8 cellular contexts compared by ENCODE assay signal in the genomic region with DNA sequence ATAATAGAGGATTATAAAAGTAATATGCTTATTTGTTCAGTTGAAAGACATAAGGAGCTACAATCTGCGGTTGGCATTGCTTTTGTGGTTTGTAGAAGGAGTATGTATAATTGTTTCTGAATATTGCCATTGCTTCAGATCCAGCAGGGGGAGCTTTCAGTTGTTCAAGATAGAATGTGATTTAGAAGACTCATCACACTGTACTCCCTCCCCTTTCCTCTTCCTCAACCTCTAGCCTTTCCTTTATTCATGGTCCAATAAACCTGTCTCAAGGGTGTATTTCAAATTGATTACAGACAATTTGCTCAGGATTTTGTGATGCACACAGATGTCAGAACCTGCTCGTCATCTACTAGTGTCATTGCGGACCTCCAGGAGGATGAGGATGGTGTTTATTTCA. TPM values are rescaled to one million over a fixed set of nuclear protein-coding genes. Genes with fewer than 3 reads are reported as not detected.
DNase-seq lines count a peak whose midpoint lies in the region; ATAC-seq, FAIRE-seq and TF ChIP-seq lines count a peak whose summit lies in the region.

No MANE protein-coding gene starts in this region.

- no peak overlapping the region for H3K4me3 Mint-ChIP-seq in activated T-helper 17 cell treated with anti-CD3 and anti-CD28 coated beads, Interleukin-2, amount 50 U/mL, for 72 hours
- no peak overlapping the region for H3K4me3 Mint-ChIP-seq in immature natural killer cell

- DNase-seq in D721Med (ENCODE audit: insufficient read length, low spot score) (no peak), NCI-H2227 (lab: John Stamatoyannopoulos, UW; ENCODE audit: unreplicated experiment) (peak; percentile 66), immature natural killer cell (peak; percentile 5 to 24 (median 14)), urothelium cell line (ENCODE audit: low spot score) (peak; percentile 27)
- no peak for DNase-seq in effector CD4-positive, alpha-beta T cell

- TF ChIP-seq CTCF in D721Med (IDR thresholded peaks at IDR 0.05; ENCODE audit: insufficient read depth, missing control alignments): peak; percentile 67

- no peaks in the 10 kb centered on the region for H3K9me3 Mint-ChIP-seq in activated T-helper 17 cell treated with anti-CD3 and anti-CD28 coated beads, Interleukin-2, amount 50 U/mL, for 72 hours
- H3K9me3 Mint-ChIP-seq in immature natural killer cell: no peaks in the 10 kb centered on the region

- H3K27me3 Mint-ChIP-seq in activated T-helper 17 cell treated with anti-CD3 and anti-CD28 coated beads, Interleukin-2, amount 50 U/mL, for 72 hours: no peaks in the 10 kb centered on the region
- no peaks in the 10 kb centered on the region for H3K27me3 Mint-ChIP-seq in immature natural killer cell (ENCODE audit: low read depth in 3 of 3)

- peak; percentile 11 for FAIRE-seq in D721Med (lab: Jason Lieb, UNC)
- FAIRE-seq in urothelium cell line (lab: Jason Lieb, UNC): no peak

- ATAC-seq in GM19023 (IDR thresholded peaks at IDR 0.05; ENCODE audit: unreplicated experiment) (peak; percentile 82), HG03095 (IDR thresholded peaks at IDR 0.05; ENCODE audit: unreplicated experiment) (peak; percentile 85)
- ATAC-seq in activated T-helper 17 cell treated with anti-CD3 and anti-CD28 coated beads, Interleukin-2, amount 50 U/mL, for 72 hours (replicated peaks): peak; percentile 61

- H3K4me1 Mint-ChIP-seq in activated T-helper 17 cell treated with anti-CD3 and anti-CD28 coated beads, Interleukin-2, amount 50 U/mL, for 72 hours: no peaks in the 10 kb centered on the region
- peaks cover 2 to 12% of the 10 kb centered on the region in 2 donors for H3K4me1 Mint-ChIP-seq in immature natural killer cell

- H3K36me3 Mint-ChIP-seq in activated T-helper 17 cell treated with anti-CD3 and anti-CD28 coated beads, Interleukin-2, amount 50 U/mL, for 72 hours (ENCODE audit: low read depth): peaks cover 95% of the 10 kb centered on the region
- H3K36me3 Mint-ChIP-seq in immature natural killer cell: peaks cover 3 to 30% (median 21%) of the 10 kb centered on the region in 3 donors

- H3K27ac Mint-ChIP-seq in activated T-helper 17 cell treated with anti-CD3 and anti-CD28 coated beads, Interleukin-2, amount 50 U/mL, for 72 hours: no peak overlapping the region
- peak overlapping the region in 1 of 6 donors; percentile 18 for H3K27ac Mint-ChIP-seq in immature natural killer cell

RNA-seq across cellular contexts. Expression of gene PRMT3, which starts 9.8 kb away (rescaled TPM):
- 10 to 100 TPM; 21.4 to 42.0 TPM for total RNA-seq in activated T-helper 17 cell treated with anti-CD3 and anti-CD28 coated beads, Interleukin-2, amount 50 U/mL, for 72 hours
- 1 to 10 TPM; 4.2 to 5.1 (median 5.0) TPM for polyA plus RNA-seq in immature natural killer cell

RNA-seq across cellular contexts. Expression of gene HTATIP2, which starts 33.8 kb away (rescaled TPM):
- total RNA-seq in activated T-helper 17 cell treated with anti-CD3 and anti-CD28 coated beads, Interleukin-2, amount 50 U/mL, for 72 hours: 10 to 100 TPM; 64.9 to 76.5 TPM
- polyA plus RNA-seq in immature natural killer cell: 10 to 100 TPM; 61.2 to 67.9 (median 61.6) TPM

Comparison
In these comparisons a context has a peak if more than half of its experiments do, and no peak if none do; other contexts are left out.
1. DNase-seq: peak in NCI-H2227 (single experiment), immature natural killer cell (3 of 3) and urothelium cell line (single experiment); none in D721Med (single experiment) and effector CD4-positive, alpha-beta T cell (single experiment).
2. Peak in every context shown above with its lines, with median percentiles within 50 percentile points of each other: ATAC-seq.